ENCODE assay signal across 1 cellular context in genomic region chr18:23503038-23503966, GRCh38.
TF ChIP-seq lines count a peak whose summit lies in the region.

RMC1 (plus strand) TSS chr18:23503511; CDS start chr18:23503619, 108 bp downstream.

TF ChIP-seq in HEK293, 187 proteins besides CTCF, POLR2A, EP300 and RAD21 (continued from another document and continues in another):
- no peak for TF ChIP-seq PRDM2 (tag by site-specific recombination; IDR thresholded peaks at IDR 0.05; ENCODE audit: borderline replicate concordance)
- peak; percentile 54; the same call in 1 of the 2 replicates for TF ChIP-seq IKZF3 (tag by site-specific recombination; IDR thresholded peaks at IDR 0.05)
- TF ChIP-seq INSM2 (tag by site-specific recombination; IDR thresholded peaks at IDR 0.05): 0 out of 2 replicates have a peak, but pooled peaks have one; percentile 21
- peak; percentile 85 for TF ChIP-seq GLIS2 (tag by site-specific recombination; IDR thresholded peaks at IDR 0.05)
- TF ChIP-seq ZNF513 (tag by site-specific recombination; IDR thresholded peaks at IDR 0.05): 0 out of 2 replicates have a peak, but pooled peaks have one; percentile 22
- TF ChIP-seq ZBTB10 (tag by site-specific recombination; IDR thresholded peaks at IDR 0.05): peak; percentile 67
- no peak for TF ChIP-seq ZSCAN5A (tag by site-specific recombination; IDR thresholded peaks at IDR 0.05)
- peak; percentile 95 for TF ChIP-seq KLF1 (tag by site-specific recombination; IDR thresholded peaks at IDR 0.05)
- no peak for TF ChIP-seq ZNF157 (tag by site-specific recombination; IDR thresholded peaks at IDR 0.05)
- peak; percentile 91 for TF ChIP-seq ZBTB11 (tag by site-specific recombination; conservative IDR thresholded peaks at IDR 0.05; ENCODE audit: low read depth)
- TF ChIP-seq ZBTB8A (tag by site-specific recombination; IDR thresholded peaks at IDR 0.05): peak; percentile 86
- TF ChIP-seq SP3 (tag by site-specific recombination; IDR thresholded peaks at IDR 0.05): peak; percentile 94
- TF ChIP-seq ZNF335 (tag by site-specific recombination; conservative IDR thresholded peaks at IDR 0.05): peak; percentile 60
- no peak for TF ChIP-seq ZBTB1 (tag by site-specific recombination; IDR thresholded peaks at IDR 0.05)
- TF ChIP-seq PRDM10 (tag by site-specific recombination; IDR thresholded peaks at IDR 0.05): peak; percentile 80
- peak; percentile 74; the same call in 1 of the 2 replicates for TF ChIP-seq ZNF501 (tag by site-specific recombination; IDR thresholded peaks at IDR 0.05)
- 0 out of 2 replicates have a peak, but pooled peaks have one; percentile 59 for TF ChIP-seq HOXC10 (CRISPR knock-in tag; IDR thresholded peaks at IDR 0.05)
- peak; percentile 80 for TF ChIP-seq ZEB2 (tag by site-specific recombination; IDR thresholded peaks at IDR 0.05)
- no peak for TF ChIP-seq MEIS1 (CRISPR knock-in tag; IDR thresholded peaks at IDR 0.05; ENCODE audit: borderline replicate concordance)
- peak; percentile 99 for TF ChIP-seq KLF10 (tag by site-specific recombination; IDR thresholded peaks at IDR 0.05)
- TF ChIP-seq REPIN1 (tag by site-specific recombination; IDR thresholded peaks at IDR 0.05; ENCODE audit: low read depth): no peak
- peak; percentile 82 for TF ChIP-seq PRDM4 (tag by site-specific recombination; IDR thresholded peaks at IDR 0.05)
- TF ChIP-seq ZSCAN30 (tag by site-specific recombination; IDR thresholded peaks at IDR 0.05): peak; percentile 56
- TF ChIP-seq KLF9 (tag by site-specific recombination; IDR thresholded peaks at IDR 0.05; ENCODE audit: low read depth): peak; percentile 98
- peak; percentile 61; the same call in 1 of the 2 replicates for TF ChIP-seq ZNF561 (tag by site-specific recombination; IDR thresholded peaks at IDR 0.05; ENCODE audit: borderline replicate concordance)
- peak; percentile 81; the same call in 1 of the 2 replicates for TF ChIP-seq KLF8 (tag by site-specific recombination; IDR thresholded peaks at IDR 0.05)
- TF ChIP-seq ZFHX2 (tag by site-specific recombination; conservative IDR thresholded peaks at IDR 0.05): peak; percentile 60; the same call in 1 of the 2 replicates
